Comparison of ENCODE assay signal across 1 cellular context in the genomic region with DNA sequence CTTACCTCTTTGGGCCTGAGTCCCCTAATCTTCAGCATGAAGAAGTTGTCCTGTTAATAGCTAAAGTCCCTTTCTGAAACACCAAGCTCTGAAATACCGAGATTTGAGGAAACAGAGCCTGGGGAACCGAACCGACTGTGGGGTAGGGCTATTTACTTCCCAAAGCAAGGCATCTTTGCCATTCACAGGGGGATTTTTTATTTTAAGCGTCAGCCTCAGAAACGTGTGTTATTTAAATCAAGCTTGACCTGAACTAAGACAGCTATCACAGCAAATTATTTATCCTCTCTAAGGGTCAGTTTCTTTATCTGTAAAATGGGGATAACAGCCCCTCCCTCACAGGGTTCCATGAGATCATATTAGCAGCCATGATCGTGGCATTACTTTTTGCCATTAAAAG.
TF ChIP-seq lines count a peak whose summit lies in the region.

No MANE protein-coding gene starts in this region.

TF ChIP-seq in K562, 482 proteins besides CTCF, POLR2A, EP300 and RAD21 (continued from another document and continues in another):
- TF ChIP-seq, protein P1, sequence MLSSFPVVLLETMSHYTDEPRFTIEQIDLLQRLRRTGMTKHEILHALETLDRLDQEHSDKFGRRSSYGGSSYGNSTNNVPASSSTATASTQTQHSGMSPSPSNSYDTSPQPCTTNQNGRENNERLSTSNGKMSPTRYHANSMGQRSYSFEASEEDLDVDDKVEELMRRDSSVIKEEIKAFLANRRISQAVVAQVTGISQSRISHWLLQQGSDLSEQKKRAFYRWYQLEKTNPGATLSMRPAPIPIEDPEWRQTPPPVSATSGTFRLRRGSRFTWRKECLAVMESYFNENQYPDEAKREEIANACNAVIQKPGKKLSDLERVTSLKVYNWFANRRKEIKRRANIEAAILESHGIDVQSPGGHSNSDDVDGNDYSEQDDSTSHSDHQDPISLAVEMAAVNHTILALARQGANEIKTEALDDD (IDR thresholded peaks at IDR 0.05), result no peak
- TF ChIP-seq MEF2D (tag; conservative IDR thresholded peaks at IDR 0.05; ENCODE audit: low read depth) (0 out of 2 replicates have a peak, but pooled peaks have one; percentile 27), CBFB (CRISPR knock-in tag; IDR thresholded peaks at IDR 0.05) (no peak), ZNF717 (CRISPR knock-in tag; IDR thresholded peaks at IDR 0.05) (no peak), ZNF146 (CRISPR knock-in tag; IDR thresholded peaks at IDR 0.05; ENCODE audit: unreplicated experiment) (no peak), STAT5B (CRISPR knock-in tag; IDR thresholded peaks at IDR 0.05) (no peak), ZNF431 (CRISPR knock-in tag; IDR thresholded peaks at IDR 0.05) (no peak), CHD2 (IDR thresholded peaks at IDR 0.05; ENCODE audit: low read depth, low read length) (no peak), MAFK (IDR thresholded peaks at IDR 0.05; ENCODE audit: low read length) (no peak), ZNF584 (CRISPR knock-in tag; IDR thresholded peaks at IDR 0.05; ENCODE audit: low read depth) (no peak), ATF1 (CRISPR knock-in tag; IDR thresholded peaks at IDR 0.05) (no peak), ATF1 (tag; IDR thresholded peaks at IDR 0.05) (no peak), WHSC1 (IDR thresholded peaks at IDR 0.05; ENCODE audit: low read length) (no peak), ZBTB8A (IDR thresholded peaks at IDR 0.05; ENCODE audit: partially characterized antibody) (no peak), BCOR (IDR thresholded peaks at IDR 0.05) (peak; percentile 93), ZNF282 (CRISPR knock-in tag; IDR thresholded peaks at IDR 0.05) (no peak), GATAD2A (IDR thresholded peaks at IDR 0.05) (no peak), GABPB1 (CRISPR knock-in tag; IDR thresholded peaks at IDR 0.05) (no peak), POLR2B (IDR thresholded peaks at IDR 0.05; ENCODE audit: low read depth, partially characterized antibody) (no peak), CBX1 (IDR thresholded peaks at IDR 0.05; ENCODE audit: low read depth) (0 out of 2 replicates have a peak, but pooled peaks have one; percentile 33), RBM25 (IDR thresholded peaks at IDR 0.05; ENCODE audit: low read depth, low read length, severe bottlenecking) (peak; percentile 91), CBX3 (IDR thresholded peaks at IDR 0.05; ENCODE audit: borderline replicate concordance in 1 of 2, low read length in 2 of 2) (peak in 1 of 2 experiments; percentile 23; a peak in 1 of 3 replicates), PURB (CRISPR knock-in tag; IDR thresholded peaks at IDR 0.05; ENCODE audit: low read depth) (no peak), HNRNPH1 (optimal IDR thresholded peaks at IDR 0.05; ENCODE audit: low read depth, low read length) (no peak)
- TF ChIP-seq, protein P2, sequence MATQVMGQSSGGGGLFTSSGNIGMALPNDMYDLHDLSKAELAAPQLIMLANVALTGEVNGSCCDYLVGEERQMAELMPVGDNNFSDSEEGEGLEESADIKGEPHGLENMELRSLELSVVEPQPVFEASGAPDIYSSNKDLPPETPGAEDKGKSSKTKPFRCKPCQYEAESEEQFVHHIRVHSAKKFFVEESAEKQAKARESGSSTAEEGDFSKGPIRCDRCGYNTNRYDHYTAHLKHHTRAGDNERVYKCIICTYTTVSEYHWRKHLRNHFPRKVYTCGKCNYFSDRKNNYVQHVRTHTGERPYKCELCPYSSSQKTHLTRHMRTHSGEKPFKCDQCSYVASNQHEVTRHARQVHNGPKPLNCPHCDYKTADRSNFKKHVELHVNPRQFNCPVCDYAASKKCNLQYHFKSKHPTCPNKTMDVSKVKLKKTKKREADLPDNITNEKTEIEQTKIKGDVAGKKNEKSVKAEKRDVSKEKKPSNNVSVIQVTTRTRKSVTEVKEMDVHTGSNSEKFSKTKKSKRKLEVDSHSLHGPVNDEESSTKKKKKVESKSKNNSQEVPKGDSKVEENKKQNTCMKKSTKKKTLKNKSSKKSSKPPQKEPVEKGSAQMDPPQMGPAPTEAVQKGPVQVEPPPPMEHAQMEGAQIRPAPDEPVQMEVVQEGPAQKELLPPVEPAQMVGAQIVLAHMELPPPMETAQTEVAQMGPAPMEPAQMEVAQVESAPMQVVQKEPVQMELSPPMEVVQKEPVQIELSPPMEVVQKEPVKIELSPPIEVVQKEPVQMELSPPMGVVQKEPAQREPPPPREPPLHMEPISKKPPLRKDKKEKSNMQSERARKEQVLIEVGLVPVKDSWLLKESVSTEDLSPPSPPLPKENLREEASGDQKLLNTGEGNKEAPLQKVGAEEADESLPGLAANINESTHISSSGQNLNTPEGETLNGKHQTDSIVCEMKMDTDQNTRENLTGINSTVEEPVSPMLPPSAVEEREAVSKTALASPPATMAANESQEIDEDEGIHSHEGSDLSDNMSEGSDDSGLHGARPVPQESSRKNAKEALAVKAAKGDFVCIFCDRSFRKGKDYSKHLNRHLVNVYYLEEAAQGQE (CRISPR knock-in tag; IDR thresholded peaks at IDR 0.05; ENCODE audit: low read depth), result no peak
- TF ChIP-seq, protein P3, sequence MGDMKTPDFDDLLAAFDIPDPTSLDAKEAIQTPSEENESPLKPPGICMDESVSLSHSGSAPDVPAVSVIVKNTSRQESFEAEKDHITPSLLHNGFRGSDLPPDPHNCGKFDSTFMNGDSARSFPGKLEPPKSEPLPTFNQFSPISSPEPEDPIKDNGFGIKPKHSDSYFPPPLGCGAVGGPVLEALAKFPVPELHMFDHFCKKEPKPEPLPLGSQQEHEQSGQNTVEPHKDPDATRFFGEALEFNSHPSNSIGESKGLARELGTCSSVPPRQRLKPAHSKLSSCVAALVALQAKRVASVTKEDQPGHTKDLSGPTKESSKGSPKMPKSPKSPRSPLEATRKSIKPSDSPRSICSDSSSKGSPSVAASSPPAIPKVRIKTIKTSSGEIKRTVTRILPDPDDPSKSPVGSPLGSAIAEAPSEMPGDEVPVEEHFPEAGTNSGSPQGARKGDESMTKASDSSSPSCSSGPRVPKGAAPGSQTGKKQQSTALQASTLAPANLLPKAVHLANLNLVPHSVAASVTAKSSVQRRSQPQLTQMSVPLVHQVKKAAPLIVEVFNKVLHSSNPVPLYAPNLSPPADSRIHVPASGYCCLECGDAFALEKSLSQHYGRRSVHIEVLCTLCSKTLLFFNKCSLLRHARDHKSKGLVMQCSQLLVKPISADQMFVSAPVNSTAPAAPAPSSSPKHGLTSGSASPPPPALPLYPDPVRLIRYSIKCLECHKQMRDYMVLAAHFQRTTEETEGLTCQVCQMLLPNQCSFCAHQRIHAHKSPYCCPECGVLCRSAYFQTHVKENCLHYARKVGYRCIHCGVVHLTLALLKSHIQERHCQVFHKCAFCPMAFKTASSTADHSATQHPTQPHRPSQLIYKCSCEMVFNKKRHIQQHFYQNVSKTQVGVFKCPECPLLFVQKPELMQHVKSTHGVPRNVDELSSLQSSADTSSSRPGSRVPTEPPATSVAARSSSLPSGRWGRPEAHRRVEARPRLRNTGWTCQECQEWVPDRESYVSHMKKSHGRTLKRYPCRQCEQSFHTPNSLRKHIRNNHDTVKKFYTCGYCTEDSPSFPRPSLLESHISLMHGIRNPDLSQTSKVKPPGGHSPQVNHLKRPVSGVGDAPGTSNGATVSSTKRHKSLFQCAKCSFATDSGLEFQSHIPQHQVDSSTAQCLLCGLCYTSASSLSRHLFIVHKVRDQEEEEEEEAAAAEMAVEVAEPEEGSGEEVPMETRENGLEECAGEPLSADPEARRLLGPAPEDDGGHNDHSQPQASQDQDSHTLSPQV (IDR thresholded peaks at IDR 0.05), result 0 out of 2 replicates have a peak, but pooled peaks have one; percentile 21
- TF ChIP-seq, protein P4, sequence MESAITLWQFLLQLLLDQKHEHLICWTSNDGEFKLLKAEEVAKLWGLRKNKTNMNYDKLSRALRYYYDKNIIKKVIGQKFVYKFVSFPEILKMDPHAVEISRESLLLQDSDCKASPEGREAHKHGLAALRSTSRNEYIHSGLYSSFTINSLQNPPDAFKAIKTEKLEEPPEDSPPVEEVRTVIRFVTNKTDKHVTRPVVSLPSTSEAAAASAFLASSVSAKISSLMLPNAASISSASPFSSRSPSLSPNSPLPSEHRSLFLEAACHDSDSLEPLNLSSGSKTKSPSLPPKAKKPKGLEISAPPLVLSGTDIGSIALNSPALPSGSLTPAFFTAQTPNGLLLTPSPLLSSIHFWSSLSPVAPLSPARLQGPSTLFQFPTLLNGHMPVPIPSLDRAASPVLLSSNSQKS (CRISPR knock-in tag; IDR thresholded peaks at IDR 0.05), result no peak
- TF ChIP-seq, protein P5, sequence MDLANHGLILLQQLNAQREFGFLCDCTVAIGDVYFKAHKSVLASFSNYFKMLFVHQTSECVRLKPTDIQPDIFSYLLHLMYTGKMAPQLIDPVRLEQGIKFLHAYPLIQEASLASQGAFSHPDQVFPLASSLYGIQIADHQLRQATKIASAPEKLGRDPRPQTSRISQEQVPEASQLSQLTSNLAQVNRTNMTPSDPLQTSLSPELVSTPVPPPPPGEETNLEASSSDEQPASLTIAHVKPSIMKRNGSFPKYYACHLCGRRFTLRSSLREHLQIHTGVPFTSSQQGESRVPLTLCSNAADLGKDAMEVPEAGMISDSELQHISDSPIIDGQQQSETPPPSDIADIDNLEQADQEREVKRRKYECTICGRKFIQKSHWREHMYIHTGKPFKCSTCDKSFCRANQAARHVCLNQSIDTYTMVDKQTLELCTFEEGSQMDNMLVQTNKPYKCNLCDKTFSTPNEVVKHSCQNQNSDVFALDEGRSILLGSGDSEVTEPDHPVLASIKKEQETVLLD (IDR thresholded peaks at IDR 0.05), result no peak
- TF ChIP-seq, protein P6, sequence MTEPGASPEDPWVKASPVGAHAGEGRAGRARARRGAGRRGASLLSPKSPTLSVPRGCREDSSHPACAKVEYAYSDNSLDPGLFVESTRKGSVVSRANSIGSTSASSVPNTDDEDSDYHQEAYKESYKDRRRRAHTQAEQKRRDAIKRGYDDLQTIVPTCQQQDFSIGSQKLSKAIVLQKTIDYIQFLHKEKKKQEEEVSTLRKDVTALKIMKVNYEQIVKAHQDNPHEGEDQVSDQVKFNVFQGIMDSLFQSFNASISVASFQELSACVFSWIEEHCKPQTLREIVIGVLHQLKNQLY (CRISPR knock-in tag; conservative IDR thresholded peaks at IDR 0.05), result no peak
- TF ChIP-seq, protein P7, sequence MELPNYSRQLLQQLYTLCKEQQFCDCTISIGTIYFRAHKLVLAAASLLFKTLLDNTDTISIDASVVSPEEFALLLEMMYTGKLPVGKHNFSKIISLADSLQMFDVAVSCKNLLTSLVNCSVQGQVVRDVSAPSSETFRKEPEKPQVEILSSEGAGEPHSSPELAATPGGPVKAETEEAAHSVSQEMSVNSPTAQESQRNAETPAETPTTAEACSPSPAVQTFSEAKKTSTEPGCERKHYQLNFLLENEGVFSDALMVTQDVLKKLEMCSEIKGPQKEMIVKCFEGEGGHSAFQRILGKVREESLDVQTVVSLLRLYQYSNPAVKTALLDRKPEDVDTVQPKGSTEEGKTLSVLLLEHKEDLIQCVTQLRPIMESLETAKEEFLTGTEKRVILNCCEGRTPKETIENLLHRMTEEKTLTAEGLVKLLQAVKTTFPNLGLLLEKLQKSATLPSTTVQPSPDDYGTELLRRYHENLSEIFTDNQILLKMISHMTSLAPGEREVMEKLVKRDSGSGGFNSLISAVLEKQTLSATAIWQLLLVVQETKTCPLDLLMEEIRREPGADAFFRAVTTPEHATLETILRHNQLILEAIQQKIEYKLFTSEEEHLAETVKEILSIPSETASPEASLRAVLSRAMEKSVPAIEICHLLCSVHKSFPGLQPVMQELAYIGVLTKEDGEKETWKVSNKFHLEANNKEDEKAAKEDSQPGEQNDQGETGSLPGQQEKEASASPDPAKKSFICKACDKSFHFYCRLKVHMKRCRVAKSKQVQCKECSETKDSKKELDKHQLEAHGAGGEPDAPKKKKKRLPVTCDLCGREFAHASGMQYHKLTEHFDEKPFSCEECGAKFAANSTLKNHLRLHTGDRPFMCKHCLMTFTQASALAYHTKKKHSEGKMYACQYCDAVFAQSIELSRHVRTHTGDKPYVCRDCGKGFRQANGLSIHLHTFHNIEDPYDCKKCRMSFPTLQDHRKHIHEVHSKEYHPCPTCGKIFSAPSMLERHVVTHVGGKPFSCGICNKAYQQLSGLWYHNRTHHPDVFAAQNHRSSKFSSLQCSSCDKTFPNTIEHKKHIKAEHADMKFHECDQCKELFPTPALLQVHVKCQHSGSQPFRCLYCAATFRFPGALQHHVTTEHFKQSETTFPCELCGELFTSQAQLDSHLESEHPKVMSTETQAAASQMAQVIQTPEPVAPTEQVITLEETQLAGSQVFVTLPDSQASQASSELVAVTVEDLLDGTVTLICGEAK (IDR thresholded peaks at IDR 0.05), result peak; percentile 26; the same call in 1 of the 2 replicates
- TF ChIP-seq, protein P7 (CRISPR knock-in tag; IDR thresholded peaks at IDR 0.05), result no peak
- TF ChIP-seq, protein P8, sequence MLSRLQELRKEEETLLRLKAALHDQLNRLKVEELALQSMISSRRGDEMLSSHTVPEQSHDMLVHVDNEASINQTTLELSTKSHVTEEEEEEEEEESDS (CRISPR knock-in tag; IDR thresholded peaks at IDR 0.05), result no peak
- TF ChIP-seq, protein P9, sequence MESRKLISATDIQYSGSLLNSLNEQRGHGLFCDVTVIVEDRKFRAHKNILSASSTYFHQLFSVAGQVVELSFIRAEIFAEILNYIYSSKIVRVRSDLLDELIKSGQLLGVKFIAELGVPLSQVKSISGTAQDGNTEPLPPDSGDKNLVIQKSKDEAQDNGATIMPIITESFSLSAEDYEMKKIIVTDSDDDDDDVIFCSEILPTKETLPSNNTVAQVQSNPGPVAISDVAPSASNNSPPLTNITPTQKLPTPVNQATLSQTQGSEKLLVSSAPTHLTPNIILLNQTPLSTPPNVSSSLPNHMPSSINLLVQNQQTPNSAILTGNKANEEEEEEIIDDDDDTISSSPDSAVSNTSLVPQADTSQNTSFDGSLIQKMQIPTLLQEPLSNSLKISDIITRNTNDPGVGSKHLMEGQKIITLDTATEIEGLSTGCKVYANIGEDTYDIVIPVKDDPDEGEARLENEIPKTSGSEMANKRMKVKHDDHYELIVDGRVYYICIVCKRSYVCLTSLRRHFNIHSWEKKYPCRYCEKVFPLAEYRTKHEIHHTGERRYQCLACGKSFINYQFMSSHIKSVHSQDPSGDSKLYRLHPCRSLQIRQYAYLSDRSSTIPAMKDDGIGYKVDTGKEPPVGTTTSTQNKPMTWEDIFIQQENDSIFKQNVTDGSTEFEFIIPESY (CRISPR knock-in tag; IDR thresholded peaks at IDR 0.05), result no peak
